ENCODE assay signal across 28 cellular contexts in genomic region chr12:106362971-106363370, GRCh38.
"Had no signal": no experiment of that assay in that cellular context is flagged by ENCODE, and none has a peak within 500 bp of the region (broad histone marks: within the 10 kb centered on the region; RNA-seq: fewer than 3 reads in every experiment).

No MANE protein-coding gene starts in this region.

- DNase-seq: stimulated activated CD4-positive, alpha-beta T cell treated with anti-CD3 and anti-CD28 coated beads, Interleukin-2, amount 100 ng/mL, for 48 hours; stimulated activated CD4-positive, alpha-beta T cell treated with anti-CD3 and anti-CD28 coated beads, Interleukin-4, amount 100 ng/mL, for 1 hour; stimulated activated CD4-positive, alpha-beta T cell treated with anti-CD3 and anti-CD28 coated beads, Interleukin-4, amount 100 ng/mL, for 24 hours; stimulated activated CD4-positive, alpha-beta T cell treated with anti-CD3 and anti-CD28 coated beads, Interleukin-4, amount 100 ng/mL, for 4 hours; stimulated activated CD8-positive, alpha-beta memory T cell treated with anti-CD3 and anti-CD28 coated beads, Interleukin-4, amount 100 ng/mL, for 48 hours; stimulated activated naive B cell treated with anti-CD40 and anti-IgM and Interleukin-4, amounts not matched to agents 10 μg/mL and 1 μg/mL and 100 μg/mL, for 72 hours; stimulated activated naive CD4-positive, alpha-beta T cell; stimulated activated naive CD4-positive, alpha-beta T cell treated with Interleukin-2 at 50 U/mL for 16 hours; stimulated activated naive CD8-positive, alpha-beta T cell treated with anti-CD3 and anti-CD28 coated beads, Interleukin-15, amount 100 ng/mL, for 72 hours; stimulated activated naive CD8-positive, alpha-beta T cell treated with anti-CD3 and anti-CD28 coated beads, Interleukin-15, Interleukin-2, amounts not matched to agents 100 U/mL and 50 U/mL, for 24 hours; stomach; substantia nigra; testis; thyroid gland; tibial artery; transverse colon; upper lobe of left lung; upper lobe of right lung; uterus had no signal

- H3K27me3 ChIP-seq: stomach, suprapubic skin, testis, thyroid gland, tibial artery, tibial nerve, transverse colon, upper lobe of left lung, upper lobe of right lung, uterus, vagina had no signal

- FAIRE-seq: urothelium cell line had no signal

- H3K27ac Mint-ChIP-seq: stimulated activated effector memory CD8-positive, alpha-beta T cell treated with anti-CD3 and anti-CD28 coated beads, Interleukin-12 subunit alpha, Interleukin-12 subunit beta, amount 100 ng/mL, for 72 hours; stimulated activated memory B cell treated with anti-CD40 and anti-IgM and Interleukin-4, amounts not matched to agents 10 μg/mL and 1 μg/mL and 100 μg/mL, for 72 hours; stimulated activated naive B cell treated with anti-CD40 and anti-IgM and Interleukin-4, amounts not matched to agents 10 μg/mL and 1 μg/mL and 100 μg/mL, for 72 hours; stimulated activated naive CD8-positive, alpha-beta T cell treated with anti-CD3 and anti-CD28 coated beads, Interleukin-15, amount 100 ng/mL, for 72 hours; stimulated activated naive CD8-positive, alpha-beta T cell treated with anti-CD3 and anti-CD28 coated beads, Interleukin-15, Interleukin-2, amounts not matched to agents 100 ng/mL and 50 ng/mL, for 24 hours; type B pancreatic cell had no signal

- H3K9me3 ChIP-seq: stomach, suprapubic skin, testis, thoracic aorta, thyroid gland, tibial artery, tibial nerve, transverse colon, upper lobe of left lung, upper lobe of right lung, uterus, vagina had no signal

- H3K27ac ChIP-seq: stomach, suprapubic skin, testis, thoracic aorta, thyroid gland, tibial artery, tibial nerve, transverse colon, upper lobe of left lung, upper lobe of right lung, uterus, vagina had no signal

- H3K9me3 Mint-ChIP-seq: stimulated activated effector memory CD8-positive, alpha-beta T cell treated with anti-CD3 and anti-CD28 coated beads, Interleukin-12 subunit alpha, Interleukin-12 subunit beta, amount 100 ng/mL, for 72 hours; stimulated activated memory B cell treated with anti-CD40 and anti-IgM and Interleukin-4, amounts not matched to agents 10 μg/mL and 1 μg/mL and 100 μg/mL, for 72 hours; stimulated activated naive B cell treated with anti-CD40 and anti-IgM and Interleukin-4, amounts not matched to agents 10 μg/mL and 1 μg/mL and 100 μg/mL, for 72 hours; stimulated activated naive CD8-positive, alpha-beta T cell treated with anti-CD3 and anti-CD28 coated beads, Interleukin-15, amount 100 ng/mL, for 72 hours; stimulated activated naive CD8-positive, alpha-beta T cell treated with anti-CD3 and anti-CD28 coated beads, Interleukin-15, Interleukin-2, amounts not matched to agents 100 ng/mL and 50 ng/mL, for 24 hours; type B pancreatic cell had no signal

- H3K4me3 ChIP-seq: stomach, suprapubic skin, testis, thoracic aorta, thyroid gland, tibial artery, tibial nerve, transverse colon, upper lobe of left lung, upper lobe of right lung, uterus, vagina had no signal

- H3K27me3 Mint-ChIP-seq: stimulated activated memory B cell treated with anti-CD40 and anti-IgM and Interleukin-4, amounts not matched to agents 10 μg/mL and 1 μg/mL and 100 μg/mL, for 72 hours; stimulated activated naive B cell treated with anti-CD40 and anti-IgM and Interleukin-4, amounts not matched to agents 10 μg/mL and 1 μg/mL and 100 μg/mL, for 72 hours; stimulated activated naive CD8-positive, alpha-beta T cell treated with anti-CD3 and anti-CD28 coated beads, Interleukin-15, amount 100 ng/mL, for 72 hours; stimulated activated naive CD8-positive, alpha-beta T cell treated with anti-CD3 and anti-CD28 coated beads, Interleukin-15, Interleukin-2, amounts not matched to agents 100 ng/mL and 50 ng/mL, for 24 hours; type B pancreatic cell had no signal

- H3K36me3 ChIP-seq: thoracic aorta, thyroid gland, transverse colon, uterus had no signal

- H3K4me3 Mint-ChIP-seq: stimulated activated effector memory CD8-positive, alpha-beta T cell treated with anti-CD3 and anti-CD28 coated beads, Interleukin-12 subunit alpha, Interleukin-12 subunit beta, amount 100 ng/mL, for 72 hours; stimulated activated memory B cell treated with anti-CD40 and anti-IgM and Interleukin-4, amounts not matched to agents 10 μg/mL and 1 μg/mL and 100 μg/mL, for 72 hours; stimulated activated naive B cell treated with anti-CD40 and anti-IgM and Interleukin-4, amounts not matched to agents 10 μg/mL and 1 μg/mL and 100 μg/mL, for 72 hours; stimulated activated naive CD8-positive, alpha-beta T cell treated with anti-CD3 and anti-CD28 coated beads, Interleukin-15, amount 100 ng/mL, for 72 hours; stimulated activated naive CD8-positive, alpha-beta T cell treated with anti-CD3 and anti-CD28 coated beads, Interleukin-15, Interleukin-2, amounts not matched to agents 100 ng/mL and 50 ng/mL, for 24 hours; type B pancreatic cell had no signal
